In genomic region chr2:232597362-232598079, GRCh38 we compare ENCODE assay signal across 35 cellular contexts. TPM values are rescaled to one million over a fixed set of nuclear protein-coding genes. Genes with fewer than 3 reads are reported as not detected.
"Had no signal": no experiment of that assay in that cellular context is flagged by ENCODE, and none has a peak within 500 bp of the region (broad histone marks: within the 10 kb centered on the region; RNA-seq: fewer than 3 reads in every experiment).

No MANE protein-coding gene starts in this region.

- H3K9me3 ChIP-seq: ovary, psoas muscle, suprapubic skin, testis, tibial artery, transverse colon, upper lobe of right lung, uterus had no signal

- DNase-seq: naive thymus-derived CD8-positive, alpha-beta T cell; occipital lobe; ovary; posterior cingulate gyrus; psoas muscle; right cardiac atrium; spleen; stimulated activated CD4-positive, alpha-beta T cell treated with anti-CD3 and anti-CD28 coated beads, Interleukin-12 subunit alpha, Interleukin-12 subunit beta, amount 100 ng/mL, for 4 hours; stimulated activated CD4-positive, alpha-beta T cell treated with anti-CD3 and anti-CD28 coated beads, Interleukin-1b, Interleukin-23, amount 100 ng/mL, for 48 hours; stimulated activated CD4-positive, alpha-beta T cell treated with anti-CD3 and anti-CD28 coated beads, Interleukin-4, amount 100 ng/mL, for 1 hour; stimulated activated CD4-positive, alpha-beta T cell treated with anti-CD3 and anti-CD28 coated beads, Interleukin-4, amount 100 ng/mL, for 4 hours; stimulated activated CD8-positive, alpha-beta memory T cell treated with anti-CD3 and anti-CD28 coated beads, Interleukin-4, amount 100 ng/mL, for 48 hours; stimulated activated naive CD4-positive, alpha-beta T cell; stimulated activated naive CD8-positive, alpha-beta T cell treated with anti-CD3 and anti-CD28 coated beads, Interleukin-15, amount 100 ng/mL, for 72 hours; stimulated activated naive CD8-positive, alpha-beta T cell treated with anti-CD3 and anti-CD28 coated beads, Interleukin-15, Interleukin-2, amounts not matched to agents 100 U/mL and 50 U/mL, for 24 hours; substantia nigra; testis; tibial artery; transverse colon; uterus had no signal

- H3K36me3 ChIP-seq: neural progenitor cell, ovary, spleen, suprapubic skin, tibial artery, transverse colon, upper lobe of right lung, uterus had no signal

- ATAC-seq: naive thymus-derived CD8-positive, alpha-beta T cell; natural killer cell treated with Interleukin-12 subunit alpha and Interleukin-12 subunit beta and Interleukin-15 and Interleukin-18, amount 100 ng/mL, for 72 hours; psoas muscle; right cardiac atrium; sciatic nerve; stimulated activated memory B cell treated with anti-CD40 and anti-IgM and Interleukin-4, amounts not matched to agents 10 μg/mL and 1 μg/mL and 100 μg/mL, for 72 hours; stimulated activated naive CD8-positive, alpha-beta T cell treated with anti-CD3 and anti-CD28 coated beads, Interleukin-15, amount 100 ng/mL, for 72 hours; stimulated activated naive CD8-positive, alpha-beta T cell treated with anti-CD3 and anti-CD28 coated beads, Interleukin-15, Interleukin-2, amounts not matched to agents 100 U/mL and 50 U/mL, for 24 hours; upper lobe of right lung had no signal

- H3K9ac ChIP-seq: neural progenitor cell, parathyroid adenoma had no signal

- H3K4me2 ChIP-seq: neural progenitor cell, smooth muscle cell had no signal

- H3K27ac ChIP-seq: neural progenitor cell, ovary, parathyroid adenoma, psoas muscle, skin epidermis, spleen, suprapubic skin, testis, tibial artery, transverse colon, upper lobe of right lung, uterus had no signal

- H3K36me3 Mint-ChIP-seq: naive thymus-derived CD8-positive, alpha-beta T cell; natural killer cell treated with Interleukin-12 subunit alpha and Interleukin-12 subunit beta and Interleukin-15 and Interleukin-18, amount 100 ng/mL, for 72 hours; neural progenitor cell; stimulated activated memory B cell treated with anti-CD40 and anti-IgM and Interleukin-4, amounts not matched to agents 10 μg/mL and 1 μg/mL and 100 μg/mL, for 72 hours; type B pancreatic cell had no signal

- H3K27me3 Mint-ChIP-seq: natural killer cell treated with Interleukin-12 subunit alpha and Interleukin-12 subunit beta and Interleukin-15 and Interleukin-18, amount 100 ng/mL, for 72 hours; progenitor cell of endocrine pancreas; stimulated activated memory B cell treated with anti-CD40 and anti-IgM and Interleukin-4, amounts not matched to agents 10 μg/mL and 1 μg/mL and 100 μg/mL, for 72 hours; stimulated activated naive CD8-positive, alpha-beta T cell treated with anti-CD3 and anti-CD28 coated beads, Interleukin-15, amount 100 ng/mL, for 72 hours; type B pancreatic cell had no signal

- H3K9me3 Mint-ChIP-seq: natural killer cell treated with Interleukin-12 subunit alpha and Interleukin-12 subunit beta and Interleukin-15 and Interleukin-18, amount 100 ng/mL, for 72 hours; neural progenitor cell; stimulated activated memory B cell treated with anti-CD40 and anti-IgM and Interleukin-4, amounts not matched to agents 10 μg/mL and 1 μg/mL and 100 μg/mL, for 72 hours; stimulated activated naive CD8-positive, alpha-beta T cell treated with anti-CD3 and anti-CD28 coated beads, Interleukin-15, amount 100 ng/mL, for 72 hours; type B pancreatic cell had no signal

- H3K4me1 Mint-ChIP-seq: naive thymus-derived CD8-positive, alpha-beta T cell; neural progenitor cell; stimulated activated memory B cell treated with anti-CD40 and anti-IgM and Interleukin-4, amounts not matched to agents 10 μg/mL and 1 μg/mL and 100 μg/mL, for 72 hours had no signal

- H3K4me3 ChIP-seq: neural progenitor cell, ovary, psoas muscle, skin epidermis, smooth muscle cell, spleen, suprapubic skin, testis, tibial artery, transverse colon, upper lobe of right lung, uterus had no signal

- H2AFZ ChIP-seq: neural progenitor cell, parathyroid adenoma had no signal

- H3K79me2 ChIP-seq: parathyroid adenoma had no signal

- H3K27ac Mint-ChIP-seq: naive thymus-derived CD8-positive, alpha-beta T cell; natural killer cell treated with Interleukin-12 subunit alpha and Interleukin-12 subunit beta and Interleukin-15 and Interleukin-18, amount 100 ng/mL, for 72 hours; neural progenitor cell; progenitor cell of endocrine pancreas; stimulated activated memory B cell treated with anti-CD40 and anti-IgM and Interleukin-4, amounts not matched to agents 10 μg/mL and 1 μg/mL and 100 μg/mL, for 72 hours; stimulated activated naive CD8-positive, alpha-beta T cell treated with anti-CD3 and anti-CD28 coated beads, Interleukin-15, amount 100 ng/mL, for 72 hours; type B pancreatic cell had no signal

- H3K4me1 ChIP-seq: neural progenitor cell, parathyroid adenoma, spleen, testis, upper lobe of right lung had no signal

- H3K4me3 Mint-ChIP-seq: naive thymus-derived CD8-positive, alpha-beta T cell; natural killer cell treated with Interleukin-12 subunit alpha and Interleukin-12 subunit beta and Interleukin-15 and Interleukin-18, amount 100 ng/mL, for 72 hours; neural progenitor cell; stimulated activated memory B cell treated with anti-CD40 and anti-IgM and Interleukin-4, amounts not matched to agents 10 μg/mL and 1 μg/mL and 100 μg/mL, for 72 hours; stimulated activated naive CD8-positive, alpha-beta T cell treated with anti-CD3 and anti-CD28 coated beads, Interleukin-15, amount 100 ng/mL, for 72 hours; type B pancreatic cell had no signal

- H3K27me3 ChIP-seq: neural progenitor cell, ovary, spleen, suprapubic skin, testis, tibial artery, transverse colon, upper lobe of right lung, uterus had no signal

RNA-seq across cellular contexts. Expression of gene EFHD1, which starts 35.9 kb away (rescaled TPM):
- polyA plus RNA-seq: neural cell had no signal

RNA-seq across cellular contexts. Expression of gene CHRNG, which starts 58.0 kb away (rescaled TPM):
- total RNA-seq: naive thymus-derived CD8-positive, alpha-beta T cell; natural killer cell treated with Interleukin-12 subunit alpha and Interleukin-12 subunit beta and Interleukin-15 and Interleukin-18, amount 100 ng/mL, for 72 hours; osteoblast; ovary; progenitor cell of endocrine pancreas; renal cortical epithelial cell; right cardiac atrium; sciatic nerve; smooth muscle cell; spleen; suprapubic skin; testis; transverse colon; upper lobe of right lung; uterus had no signal
- polyA plus RNA-seq: neural cell, ovary, right cardiac atrium, smooth muscle cell, urinary bladder had no signal
